ENCODE assay signal across 9 cellular contexts in genomic region chr4:165326831-165327210, GRCh38. TPM values are rescaled to one million over a fixed set of nuclear protein-coding genes. Genes with fewer than 3 reads are reported as not detected.
DNase-seq lines count a peak whose midpoint lies in the region; ATAC-seq, FAIRE-seq and TF ChIP-seq lines count a peak whose summit lies in the region.
"Had no signal": no experiment of that assay in that cellular context is flagged by ENCODE, and none has a peak within 500 bp of the region (broad histone marks: within the 10 kb centered on the region; RNA-seq: fewer than 3 reads in every experiment).

No MANE protein-coding gene starts in this region.

- no peak for TF ChIP-seq RAD21 in liver (IDR thresholded peaks at IDR 0.05)

- H3K4me1 ChIP-seq in liver (ENCODE audit: control insufficient read depth in 4 of 4, insufficient read depth in 4 of 4, low read length in 3 of 4) = peaks cover 2 to 33% (median 13%) of the 10 kb centered on the region in 4 donors
- peaks cover 5% of the 10 kb centered on the region for H3K4me1 ChIP-seq in upper lobe of right lung

- peaks cover 1% of the 10 kb centered on the region for H3K36me3 ChIP-seq in bronchial epithelial cell (ENCODE audit: control insufficient read depth, insufficient read depth, low read length)
- H3K36me3 ChIP-seq in liver (ENCODE audit: control insufficient read depth in 4 of 4, insufficient read depth in 3 of 4, low read depth in 1 of 4, low read length in 3 of 4) = no peaks in the 10 kb centered on the region
- H3K36me3 ChIP-seq in upper lobe of right lung = peaks cover 7% of the 10 kb centered on the region

- H3K27ac Mint-ChIP-seq in activated T-helper 2 cell treated with anti-CD3 and anti-CD28 coated beads, Interferon-gamma antibody, Interleukin-2, Interleukin-4, amounts not matched to agents 10 μg/mL and 5 μg/mL and 100 μg/mL, durations not matched to agents 14 hours and 24 hours and 36 hours = no peak overlapping the region

- peak overlapping the region; percentile 48 to 99 for H3K9ac ChIP-seq in liver (ENCODE audit: low read depth in 1 of 2, low read length in 2 of 2)

- no peak overlapping the region for H3K4me3 Mint-ChIP-seq in activated T-helper 2 cell treated with anti-CD3 and anti-CD28 coated beads, Interferon-gamma antibody, Interleukin-2, Interleukin-4, amounts not matched to agents 10 μg/mL and 5 μg/mL and 100 μg/mL, durations not matched to agents 14 hours and 24 hours and 36 hours (ENCODE audit: low read depth)
- H3K4me3 Mint-ChIP-seq: neural crest cell had no signal

- peak; percentile 0 for ATAC-seq in GM18858 (IDR thresholded peaks at IDR 0.05; ENCODE audit: unreplicated experiment)
- peak; percentile 39 for ATAC-seq in upper lobe of right lung

- no peaks in the 10 kb centered on the region for H3K27me3 Mint-ChIP-seq in activated T-helper 2 cell treated with anti-CD3 and anti-CD28 coated beads, Interferon-gamma antibody, Interleukin-2, Interleukin-4, amounts not matched to agents 10 μg/mL and 5 μg/mL and 100 μg/mL, durations not matched to agents 14 hours and 24 hours and 36 hours (ENCODE audit: low read depth)

- H3K9me3 ChIP-seq in liver (ENCODE audit: control insufficient read depth in 4 of 4, low read length in 3 of 4) (no peaks in the 10 kb centered on the region), upper lobe of right lung (no peaks in the 10 kb centered on the region)

- no peaks in the 10 kb centered on the region for H3K27me3 ChIP-seq in bronchial epithelial cell (ENCODE audit: control insufficient read depth, insufficient read depth, low read length)
- H3K27me3 ChIP-seq in liver (ENCODE audit: control insufficient read depth in 4 of 4, insufficient read depth in 4 of 4, low read length in 3 of 4) = no peaks in the 10 kb centered on the region
- H3K27me3 ChIP-seq in upper lobe of right lung = no peaks in the 10 kb centered on the region

- H3K36me3 Mint-ChIP-seq in activated T-helper 2 cell treated with anti-CD3 and anti-CD28 coated beads, Interferon-gamma antibody, Interleukin-2, Interleukin-4, amounts not matched to agents 10 μg/mL and 5 μg/mL and 100 μg/mL, durations not matched to agents 14 hours and 24 hours and 36 hours (ENCODE audit: low read depth) = peaks cover 36% of the 10 kb centered on the region

- H3K27ac ChIP-seq in liver (ENCODE audit: low read depth in 1 of 2, low read length in 2 of 2) (peak overlapping the region; percentile 92 to 95), upper lobe of right lung (peak overlapping the region; percentile 88)

- H3K4me3 ChIP-seq in LNCaP clone FGC (ENCODE audit: low read depth, low read length) = peak overlapping the region; percentile 77
- H3K4me3 ChIP-seq in bronchial epithelial cell (ENCODE audit: low read depth, low read length) = peak overlapping the region; percentile 54
- peak overlapping the region; percentile 64 to 79 (median 68) for H3K4me3 ChIP-seq in liver (ENCODE audit: low read depth in 1 of 3, low read length in 3 of 3)
- peak overlapping the region; percentile 92 for H3K4me3 ChIP-seq in upper lobe of right lung

- TF ChIP-seq CTCF in LNCaP clone FGC (IDR thresholded peaks at IDR 0.05; ENCODE audit: control insufficient read depth, extremely low read depth, insufficient read depth) (no peak), bronchial epithelial cell (IDR thresholded peaks at IDR 0.05; ENCODE audit: insufficient read depth, low read length, severe bottlenecking) (no peak), liver (IDR thresholded peaks at IDR 0.05; ENCODE audit: low read depth, low read length, missing input control) (no peak), upper lobe of right lung (IDR thresholded peaks at IDR 0.05) (no peak)

- H3K9me3 Mint-ChIP-seq in activated T-helper 2 cell treated with anti-CD3 and anti-CD28 coated beads, Interferon-gamma antibody, Interleukin-2, Interleukin-4, amounts not matched to agents 10 μg/mL and 5 μg/mL and 100 μg/mL, durations not matched to agents 14 hours and 24 hours and 36 hours = no peaks in the 10 kb centered on the region
- H3K9me3 Mint-ChIP-seq: neural crest cell had no signal

- intact Hi-C loops in upper lobe of right lung (cut with DNase I) = no loop called here
- intact Hi-C loops in activated T-helper 2 cell treated with anti-CD3 and anti-CD28 coated beads, Interferon-gamma antibody, Interleukin-2, Interleukin-4, amounts not matched to agents 10 μg/mL and 5 μg/mL and 100 μg/mL, durations not matched to agents 14 hours and 24 hours and 36 hours (cut with micrococcal nuclease) = loop anchor here (1.0 to 5.0 kb wide), 6 partner anchors 26 to 215 kb away; partner anchors contain the start of gene TMEM192

- DNase-seq in AG20443 (ENCODE audit: low spot score) (peak; percentile 38), LNCaP clone FGC (ENCODE audit: low read depth) (no peak), bronchial epithelial cell (ENCODE audit: low read depth) (peak; percentile 46), upper lobe of right lung (no peak)
- no peak for DNase-seq in stimulated activated CD4-positive, alpha-beta T cell treated with anti-CD3 and anti-CD28 coated beads, Interleukin-2, amount 100 ng/mL, for 48 hours
- DNase-seq in activated T-helper 2 cell treated with anti-CD3 and anti-CD28 coated beads, Interferon-gamma antibody, Interleukin-2, Interleukin-4, amounts not matched to agents 10 μg/mL and 5 μg/mL and 100 μg/mL, durations not matched to agents 14 hours and 24 hours and 36 hours (ENCODE audit: low spot score) = no peak

- H3K4me1 Mint-ChIP-seq in activated T-helper 2 cell treated with anti-CD3 and anti-CD28 coated beads, Interferon-gamma antibody, Interleukin-2, Interleukin-4, amounts not matched to agents 10 μg/mL and 5 μg/mL and 100 μg/mL, durations not matched to agents 14 hours and 24 hours and 36 hours (ENCODE audit: low read depth) = peaks cover 36% of the 10 kb centered on the region

- no peak for FAIRE-seq in bronchial epithelial cell (lab: Jason Lieb, UNC)

- WGBS in liver = under 1% methylated on average over 14 of the region's 14 CpGs

TF ChIP-seq in liver, 16 proteins besides CTCF, POLR2A, EP300 and RAD21:
- TF ChIP-seq NR2F2 (IDR thresholded peaks at IDR 0.05) (no peak), HNF4A (conservative IDR thresholded peaks at IDR 0.05) (peak; percentile 64 to 77), TAF1 (conservative IDR thresholded peaks at IDR 0.05) (no peak), RXRA (IDR thresholded peaks at IDR 0.05) (peak; percentile 38 to 42), HNF4G (IDR thresholded peaks at IDR 0.05) (peak; percentile 45)

RNA-seq across cellular contexts. Expression of gene MSMO1, which starts 0.6 kb away (rescaled TPM):
- total RNA-seq in bronchial epithelial cell (187 and 206 TPM in 2 replicates), liver (100 to 1,000 TPM; 448 to 721 TPM), upper lobe of right lung (213 TPM)
- polyA plus RNA-seq in liver = 100 to 1,000 TPM; 153 to 204 TPM
- 105 and 110 TPM in 2 replicates for total RNA-seq in activated T-helper 2 cell treated with anti-CD3 and anti-CD28 coated beads, Interferon-gamma antibody, Interleukin-2, Interleukin-4, amounts not matched to agents 10 μg/mL and 5 μg/mL and 100 μg/mL, durations not matched to agents 14 hours and 24 hours and 36 hours

RNA-seq across cellular contexts. Expression of gene CPE, which starts 52.0 kb away (rescaled TPM):
- total RNA-seq in bronchial epithelial cell (24.0 and 48.3 TPM in 2 replicates), liver (1 to 10 TPM; 3.6 to 5.6 TPM), upper lobe of right lung (63.6 TPM)
- polyA plus RNA-seq in liver = 1 to 10 TPM; 3.0 to 5.4 TPM
- 0.18 and 0.30 TPM in 2 replicates for total RNA-seq in activated T-helper 2 cell treated with anti-CD3 and anti-CD28 coated beads, Interferon-gamma antibody, Interleukin-2, Interleukin-4, amounts not matched to agents 10 μg/mL and 5 μg/mL and 100 μg/mL, durations not matched to agents 14 hours and 24 hours and 36 hours

Comparison
In these comparisons a context has a peak if more than half of its experiments do, and no peak if none do; other contexts are left out.
1. DNase-seq: peak in AG20443 (single experiment) and bronchial epithelial cell (single experiment); none in LNCaP clone FGC (single experiment), upper lobe of right lung (single experiment), stimulated activated CD4-positive, alpha-beta T cell treated with anti-CD3 and anti-CD28 coated beads, Interleukin-2, amount 100 ng/mL, for 48 hours (0 of 2) and activated T-helper 2 cell treated with anti-CD3 and anti-CD28 coated beads, Interferon-gamma antibody, Interleukin-2, Interleukin-4, amounts not matched to agents 10 μg/mL and 5 μg/mL and 100 μg/mL, durations not matched to agents 14 hours and 24 hours and 36 hours (single experiment).
2. Peak in every context shown above with its lines, with median percentiles within 50 percentile points of each other: H3K4me3 ChIP-seq.